14 cellular contexts compared by ENCODE assay signal in the genomic region with DNA sequence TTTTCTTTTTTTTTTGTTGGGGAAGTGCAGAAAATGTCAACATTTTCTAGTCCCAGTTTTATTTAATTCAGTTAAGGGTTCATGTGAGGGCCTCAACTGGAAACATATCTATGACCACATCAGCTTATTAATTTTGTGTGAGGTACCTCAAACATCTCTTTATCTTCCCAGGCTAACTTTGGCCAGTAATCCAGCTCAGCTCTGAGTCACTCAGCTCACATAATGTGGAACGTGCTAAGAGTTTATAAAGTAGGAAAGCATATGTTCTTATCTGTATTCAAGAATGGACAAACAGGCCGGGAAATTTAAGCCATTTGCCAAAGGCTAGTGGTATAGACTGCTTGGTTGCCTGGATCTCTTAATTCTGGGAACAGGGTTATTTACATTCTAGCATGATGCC.
DNase-seq lines count a peak whose midpoint lies in the region; ATAC-seq and TF ChIP-seq lines count a peak whose summit lies in the region.
"Had no signal": no experiment of that assay in that cellular context is flagged by ENCODE, and none has a peak within 500 bp of the region (broad histone marks: within the 10 kb centered on the region; RNA-seq: fewer than 3 reads in every experiment).

No MANE protein-coding gene starts in this region.

- ATAC-seq in HG03457 (IDR thresholded peaks at IDR 0.05; ENCODE audit: unreplicated experiment), result no peak
- ATAC-seq: heart right ventricle, pancreas had no signal

- TF ChIP-seq CTCF in epithelial cell of esophagus (IDR thresholded peaks at IDR 0.05; ENCODE audit: insufficient read depth, low read depth, low read length, missing control alignments), result no peak
- no peak for TF ChIP-seq CTCF in retinal pigment epithelial cell (conservative IDR thresholded peaks at IDR 0.05; ENCODE audit: low read depth, low read length)

- H3K4me3 ChIP-seq in epithelial cell of esophagus (ENCODE audit: low read length), result no peak overlapping the region
- H3K4me3 ChIP-seq in retinal pigment epithelial cell (ENCODE audit: low read length), result no peak overlapping the region
- H3K4me3 ChIP-seq: heart right ventricle, pancreas had no signal

- DNase-seq in EL (peak; percentile 78), M059J (ENCODE audit: low read depth) (peak; percentile 89), epithelial cell of esophagus (ENCODE audit: low read depth) (peak; percentile 13), retinal pigment epithelial cell (ENCODE audit: low read depth) (peak; percentile 84), HPDE6-E6E7 (ENCODE audit: extremely low spot score) (no peak), D341Med (ENCODE audit: low spot score) (no peak)
- DNase-seq: activated CD8-positive, alpha-beta memory T cell treated with anti-CD3 and anti-CD28 coated beads, Interleukin-2, amount 50 U/mL, for 4 hours; activated naive CD4-positive, alpha-beta T cell treated with Interleukin-2 at 50 U/mL for 16 hours; CD8-positive, alpha-beta memory T cell; heart right ventricle; NCI-H2081 treated with DMSO at 0.1 percent for 48 hours; NCI-H774; pancreas had no signal

Comparison
In these comparisons a context has a peak if more than half of its experiments do, and no peak if none do; other contexts are left out.
1. DNase-seq: peak in EL (single experiment), M059J (single experiment), epithelial cell of esophagus (single experiment) and retinal pigment epithelial cell (single experiment); none in HPDE6-E6E7 (single experiment) and D341Med (single experiment).